2 cellular contexts compared by ENCODE assay signal in the genomic region with DNA sequence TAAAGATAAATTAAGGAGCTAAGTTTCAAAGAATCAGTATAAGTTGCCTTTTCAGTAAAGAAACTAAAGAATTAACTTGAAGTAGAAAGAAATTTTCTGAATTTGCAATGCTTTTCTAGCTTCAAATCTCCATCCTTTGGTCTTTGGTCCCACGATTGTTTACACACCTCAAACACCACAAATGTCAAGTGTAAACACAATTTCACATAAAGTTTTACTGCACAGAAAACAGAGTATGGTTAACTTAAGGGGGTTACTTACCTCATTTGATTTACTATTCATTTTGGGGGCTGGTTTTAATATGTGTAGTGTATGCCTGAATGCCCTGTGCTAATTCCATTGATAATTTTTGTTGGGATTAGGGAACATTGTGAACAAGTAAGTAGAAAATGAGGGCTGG.
TF ChIP-seq lines count a peak whose summit lies in the region.

No MANE protein-coding gene starts in this region.

TF ChIP-seq in H1, 55 proteins besides CTCF, POLR2A, EP300 and RAD21:
- no peak for TF ChIP-seq ASH2L (IDR thresholded peaks at IDR 0.05; ENCODE audit: low read length)
- TF ChIP-seq TAF1 (IDR thresholded peaks at IDR 0.05; ENCODE audit: low read depth, low read length), result no peak
- TF ChIP-seq ZNF274 (IDR thresholded peaks at IDR 0.05; ENCODE audit: borderline replicate concordance, extremely low read depth, low read length), result no peak
- no peak for TF ChIP-seq YY1 (IDR thresholded peaks at IDR 0.05; ENCODE audit: low read depth, low read length)
- TF ChIP-seq SIN3A (conservative IDR thresholded peaks at IDR 0.05 in 1 of 2, IDR thresholded peaks at IDR 0.05 in 1 of 2; ENCODE audit: low read depth in 1 of 2, low read length in 2 of 2), result no peak
- no peak for TF ChIP-seq CHD1 (IDR thresholded peaks at IDR 0.05; ENCODE audit: low read depth, low read length)

TF ChIP-seq in neural cell, 6 proteins besides CTCF, POLR2A, EP300 and RAD21:
- TF ChIP-seq MXI1 (conservative IDR thresholded peaks at IDR 0.05; ENCODE audit: poor library complexity, severe bottlenecking), result no peak
- no peak for TF ChIP-seq POLR2AphosphoS5 (IDR thresholded peaks at IDR 0.05)
- no peak for TF ChIP-seq SMC3 (conservative IDR thresholded peaks at IDR 0.05; ENCODE audit: poor library complexity)
- no peak for TF ChIP-seq EZH2 (IDR thresholded peaks at IDR 0.05; ENCODE audit: borderline replicate concordance, insufficient read depth, low read length, poor library complexity, severe bottlenecking)
- no peak for TF ChIP-seq TAF1 (IDR thresholded peaks at IDR 0.05; ENCODE audit: low read depth)
- TF ChIP-seq, protein P1, sequence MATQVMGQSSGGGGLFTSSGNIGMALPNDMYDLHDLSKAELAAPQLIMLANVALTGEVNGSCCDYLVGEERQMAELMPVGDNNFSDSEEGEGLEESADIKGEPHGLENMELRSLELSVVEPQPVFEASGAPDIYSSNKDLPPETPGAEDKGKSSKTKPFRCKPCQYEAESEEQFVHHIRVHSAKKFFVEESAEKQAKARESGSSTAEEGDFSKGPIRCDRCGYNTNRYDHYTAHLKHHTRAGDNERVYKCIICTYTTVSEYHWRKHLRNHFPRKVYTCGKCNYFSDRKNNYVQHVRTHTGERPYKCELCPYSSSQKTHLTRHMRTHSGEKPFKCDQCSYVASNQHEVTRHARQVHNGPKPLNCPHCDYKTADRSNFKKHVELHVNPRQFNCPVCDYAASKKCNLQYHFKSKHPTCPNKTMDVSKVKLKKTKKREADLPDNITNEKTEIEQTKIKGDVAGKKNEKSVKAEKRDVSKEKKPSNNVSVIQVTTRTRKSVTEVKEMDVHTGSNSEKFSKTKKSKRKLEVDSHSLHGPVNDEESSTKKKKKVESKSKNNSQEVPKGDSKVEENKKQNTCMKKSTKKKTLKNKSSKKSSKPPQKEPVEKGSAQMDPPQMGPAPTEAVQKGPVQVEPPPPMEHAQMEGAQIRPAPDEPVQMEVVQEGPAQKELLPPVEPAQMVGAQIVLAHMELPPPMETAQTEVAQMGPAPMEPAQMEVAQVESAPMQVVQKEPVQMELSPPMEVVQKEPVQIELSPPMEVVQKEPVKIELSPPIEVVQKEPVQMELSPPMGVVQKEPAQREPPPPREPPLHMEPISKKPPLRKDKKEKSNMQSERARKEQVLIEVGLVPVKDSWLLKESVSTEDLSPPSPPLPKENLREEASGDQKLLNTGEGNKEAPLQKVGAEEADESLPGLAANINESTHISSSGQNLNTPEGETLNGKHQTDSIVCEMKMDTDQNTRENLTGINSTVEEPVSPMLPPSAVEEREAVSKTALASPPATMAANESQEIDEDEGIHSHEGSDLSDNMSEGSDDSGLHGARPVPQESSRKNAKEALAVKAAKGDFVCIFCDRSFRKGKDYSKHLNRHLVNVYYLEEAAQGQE (IDR thresholded peaks at IDR 0.05; ENCODE audit: borderline replicate concordance), result no peak
